21 cellular contexts compared by ENCODE assay signal in the genomic region with DNA sequence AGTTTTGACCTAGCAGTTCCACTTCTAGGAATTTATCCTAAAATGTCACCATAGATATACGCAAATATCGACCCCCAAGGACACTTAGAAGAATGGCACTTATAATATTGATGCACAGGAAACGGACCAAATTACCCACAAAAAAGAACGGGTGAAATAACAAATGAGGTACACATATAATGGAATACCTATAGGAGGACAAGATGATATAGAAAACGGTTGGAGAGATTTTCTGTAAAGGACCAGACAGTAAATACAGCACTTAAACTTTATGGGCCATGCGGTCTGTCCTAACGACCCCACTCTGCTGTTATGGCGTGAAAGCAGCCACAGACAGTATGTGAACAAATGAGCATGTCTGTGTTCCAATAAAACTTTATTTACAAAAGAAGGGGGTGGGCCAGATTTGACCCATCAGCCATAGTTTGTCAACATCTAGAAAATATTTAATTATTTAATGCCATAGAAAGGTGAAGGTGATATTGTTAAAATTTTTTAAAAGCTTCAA. TPM values are rescaled to one million over a fixed set of nuclear protein-coding genes. Genes with fewer than 3 reads are reported as not detected.
A peak's percentile ranks its signal among the peaks of the same experiment; 100 is the strongest.
DNase-seq lines count a peak whose midpoint lies in the region; ATAC-seq and TF ChIP-seq lines count a peak whose summit lies in the region.
"Had no signal": no experiment of that assay in that cellular context is flagged by ENCODE, and none has a peak within 500 bp of the region (broad histone marks: within the 10 kb centered on the region; RNA-seq: fewer than 3 reads in every experiment).

No MANE protein-coding gene starts in this region.

- peaks cover 55% of the 10 kb centered on the region for H3K4me1 Mint-ChIP-seq in activated CD8-positive, alpha-beta memory T cell treated with anti-CD3 and anti-CD28 coated beads, Interleukin-2, amount 10 ng/mL, durations not matched to agents 7 days and 5 days
- peaks cover 73% of the 10 kb centered on the region for H3K4me1 Mint-ChIP-seq in activated CD8-positive, alpha-beta T cell treated with anti-CD3 and anti-CD28 coated beads, Interleukin-2, amount 10 ng/mL, durations not matched to agents 7 days and 5 days (ENCODE audit: low read depth)
- H3K4me1 Mint-ChIP-seq in naive thymus-derived CD8-positive, alpha-beta T cell, result peaks cover 24 to 70% (median 57%) of the 10 kb centered on the region in 4 donors

- no peaks in the 10 kb centered on the region for H3K9me3 Mint-ChIP-seq in activated CD8-positive, alpha-beta memory T cell treated with anti-CD3 and anti-CD28 coated beads, Interleukin-2, amount 10 ng/mL, durations not matched to agents 7 days and 5 days (ENCODE audit: low read depth)
- H3K9me3 Mint-ChIP-seq in activated CD8-positive, alpha-beta T cell treated with anti-CD3 and anti-CD28 coated beads, Interleukin-2, amount 10 ng/mL, durations not matched to agents 7 days and 5 days (ENCODE audit: insufficient read depth), result no peaks in the 10 kb centered on the region
- H3K9me3 Mint-ChIP-seq in naive thymus-derived CD8-positive, alpha-beta T cell, result no peaks in the 10 kb centered on the region
- H3K9me3 Mint-ChIP-seq: neural progenitor cell had no signal

- peaks cover 35% of the 10 kb centered on the region for H3K36me3 Mint-ChIP-seq in activated CD8-positive, alpha-beta memory T cell treated with anti-CD3 and anti-CD28 coated beads, Interleukin-2, amount 10 ng/mL, durations not matched to agents 7 days and 5 days
- H3K36me3 Mint-ChIP-seq in activated CD8-positive, alpha-beta T cell treated with anti-CD3 and anti-CD28 coated beads, Interleukin-2, amount 10 ng/mL, durations not matched to agents 7 days and 5 days (ENCODE audit: low read depth), result peaks cover 21% of the 10 kb centered on the region
- no peaks in the 10 kb centered on the region for H3K36me3 Mint-ChIP-seq in naive thymus-derived CD8-positive, alpha-beta T cell
- H3K36me3 Mint-ChIP-seq: neural progenitor cell had no signal

- H3K4me1 ChIP-seq in gastroesophageal sphincter, result no peaks in the 10 kb centered on the region
- H3K4me1 ChIP-seq: SJCRH30 had no signal

- TF ChIP-seq CTCF in gastroesophageal sphincter (IDR thresholded peaks at IDR 0.05), result no peak

- H3K4me3 ChIP-seq in gastroesophageal sphincter, result no peak overlapping the region
- H3K4me3 ChIP-seq: neural progenitor cell, SJCRH30 had no signal

- CTCF ChIA-PET in activated CD8-positive, alpha-beta memory T cell treated with anti-CD3 and anti-CD28 coated beads, Interleukin-2, amount 10 ng/mL, durations not matched to agents 7 days and 5 days (lab: Charles Lee), result interaction anchor here (0.8 to 3.1 kb wide), 7 partner anchors 11 to 49 kb away, joined by 3 to 17 read pairs (median 6); partner anchors contain the start of gene UBASH3A
- CTCF ChIA-PET in activated CD8-positive, alpha-beta T cell treated with anti-CD3 and anti-CD28 coated beads, Interleukin-2, amount 10 ng/mL, durations not matched to agents 7 days and 5 days (lab: Charles Lee), result interaction anchor here (0.7 to 3.3 kb wide), 11 partner anchors 8 to 248 kb away, joined by 3 to 23 read pairs (median 5); partner anchors contain the start of gene UBASH3A

- no peaks in the 10 kb centered on the region for H3K9me3 ChIP-seq in gastroesophageal sphincter
- H3K9me3 ChIP-seq: SJCRH30 had no signal

- WGBS in gastroesophageal sphincter (ENCODE audit: low coverage in 1 of 2), 2 donors, result 48 to 63% methylated on average over 6 to 8 of the region's 8 CpGs

- ATAC-seq in activated CD8-positive, alpha-beta memory T cell treated with anti-CD3 and anti-CD28 coated beads, Interleukin-2, amount 10 ng/mL, durations not matched to agents 7 days and 5 days, result peak; percentile 16
- ATAC-seq in GM21619 (IDR thresholded peaks at IDR 0.05; ENCODE audit: unreplicated experiment) (peak; percentile 16), gastroesophageal sphincter (no peak)
- ATAC-seq in activated CD8-positive, alpha-beta T cell treated with anti-CD3 and anti-CD28 coated beads, Interleukin-2, amount 10 ng/mL, durations not matched to agents 7 days and 5 days, result peak; percentile 38
- peak; percentile 20 to 25 for ATAC-seq in naive thymus-derived CD8-positive, alpha-beta T cell

- H3K27ac ChIP-seq in substantia nigra (ENCODE audit: low read depth, low read length, poor library complexity, severe bottlenecking), result no peak overlapping the region
- H3K27ac ChIP-seq in gastroesophageal sphincter, result no peak overlapping the region
- H3K27ac ChIP-seq: neural progenitor cell, SJCRH30 had no signal

- DNase-seq in activated CD8-positive, alpha-beta memory T cell treated with anti-CD3 and anti-CD28 coated beads, Interleukin-2, amount 10 ng/mL, durations not matched to agents 7 days and 5 days, result no peak
- no peak for DNase-seq in activated CD8-positive, alpha-beta memory T cell treated with anti-CD3 and anti-CD28 coated beads, Interleukin-2, amount 50 U/mL, for 48 hours
- no peak for DNase-seq in activated CD8-positive, alpha-beta T cell treated with anti-CD3 and anti-CD28 coated beads, Interleukin-2, amount 10 ng/mL, durations not matched to agents 7 days and 5 days
- DNase-seq in naive thymus-derived CD8-positive, alpha-beta T cell, result no peak
- DNase-seq in substantia nigra (lab: John Stamatoyannopoulos, UW) (no peak), ureter (ENCODE audit: low spot score) (no peak)
- DNase-seq: activated CD8-positive, alpha-beta memory T cell treated with anti-CD3 and anti-CD28 coated beads for 24 hours; effector CD4-positive, alpha-beta T cell; GF-D8; HCEC 1CT; kidney; mesendoderm; NCI-H1694 treated with DMSO at 0.1 percent for 48 hours; NCI-H446; retina; SJCRH30 had no signal

- no peak for TF ChIP-seq EP300 in gastroesophageal sphincter (IDR thresholded peaks at IDR 0.05)

- H3K4me3 Mint-ChIP-seq in activated CD8-positive, alpha-beta memory T cell treated with anti-CD3 and anti-CD28 coated beads, Interleukin-2, amount 10 ng/mL, durations not matched to agents 7 days and 5 days, result peak overlapping the region; percentile 56
- H3K4me3 Mint-ChIP-seq in activated CD8-positive, alpha-beta T cell treated with anti-CD3 and anti-CD28 coated beads, Interleukin-2, amount 10 ng/mL, durations not matched to agents 7 days and 5 days, result peak overlapping the region; percentile 42
- H3K4me3 Mint-ChIP-seq in naive thymus-derived CD8-positive, alpha-beta T cell, result peak overlapping the region; percentile 47 to 75 (median 64)
- H3K4me3 Mint-ChIP-seq: neural progenitor cell had no signal

- H3K27me3 ChIP-seq in gastroesophageal sphincter, result peaks cover 55% of the 10 kb centered on the region
- H3K27me3 ChIP-seq: neural progenitor cell, SJCRH30 had no signal

- H3K27ac Mint-ChIP-seq in activated CD8-positive, alpha-beta memory T cell treated with anti-CD3 and anti-CD28 coated beads, Interleukin-2, amount 10 ng/mL, durations not matched to agents 7 days and 5 days, result peak overlapping the region; percentile 73
- H3K27ac Mint-ChIP-seq in activated CD8-positive, alpha-beta T cell treated with anti-CD3 and anti-CD28 coated beads, Interleukin-2, amount 10 ng/mL, durations not matched to agents 7 days and 5 days, result peak overlapping the region; percentile 74
- peak overlapping the region; percentile 40 to 89 (median 78) for H3K27ac Mint-ChIP-seq in naive thymus-derived CD8-positive, alpha-beta T cell
- H3K27ac Mint-ChIP-seq: neural progenitor cell had no signal

- POLR2A ChIA-PET in activated CD8-positive, alpha-beta T cell treated with anti-CD3 and anti-CD28 coated beads, Interleukin-2, amount 10 ng/mL, durations not matched to agents 7 days and 5 days (lab: Charles Lee), result interaction anchor here (0.6 to 3.6 kb wide), 10 partner anchors 10 to 119 kb away, joined by 3 to 52 read pairs (median 4); partner anchors contain the start of gene UBASH3A
- POLR2A ChIA-PET in naive thymus-derived CD8-positive, alpha-beta T cell (lab: Charles Lee), result interaction anchor here (0.6 to 3.1 kb wide), 7 partner anchors 10 to 1629 kb away, joined by 3 to 67 read pairs (median 7); partner anchors contain the start of gene UBASH3A

- H3K36me3 ChIP-seq in gastroesophageal sphincter, result no peaks in the 10 kb centered on the region
- H3K36me3 ChIP-seq: neural progenitor cell, SJCRH30 had no signal

- H3K27me3 Mint-ChIP-seq in activated CD8-positive, alpha-beta memory T cell treated with anti-CD3 and anti-CD28 coated beads, Interleukin-2, amount 10 ng/mL, durations not matched to agents 7 days and 5 days, result no peaks in the 10 kb centered on the region
- no peaks in the 10 kb centered on the region for H3K27me3 Mint-ChIP-seq in activated CD8-positive, alpha-beta T cell treated with anti-CD3 and anti-CD28 coated beads, Interleukin-2, amount 10 ng/mL, durations not matched to agents 7 days and 5 days (ENCODE audit: low read depth)
- no peaks in the 10 kb centered on the region for H3K27me3 Mint-ChIP-seq in naive thymus-derived CD8-positive, alpha-beta T cell

- TF ChIP-seq POLR2A in gastroesophageal sphincter (IDR thresholded peaks at IDR 0.05), result no peak

RNA-seq across cellular contexts. Expression of gene TMPRSS3, which starts 2.4 kb away (rescaled TPM):
- total RNA-seq in activated CD8-positive, alpha-beta memory T cell treated with anti-CD3 and anti-CD28 coated beads, Interleukin-2, amount 10 ng/mL, durations not matched to agents 7 days and 5 days, result 10 to 100 TPM; 22.3 to 27.4 TPM
- total RNA-seq in activated CD8-positive, alpha-beta T cell treated with anti-CD3 and anti-CD28 coated beads, Interleukin-2, amount 10 ng/mL, durations not matched to agents 7 days and 5 days, result 10 to 100 TPM in 1 of 2 experiments, 1 to 10 TPM in 1; 9.9 to 10.1 TPM
- total RNA-seq in naive thymus-derived CD8-positive, alpha-beta T cell, result 1 to 10 TPM; 2.2 to 2.9 TPM
- 1 to 10 TPM in 1 of 3 donors, under 1 TPM in 1, not detected in 1; 0.89 to 1.4 TPM for polyA plus RNA-seq in naive thymus-derived CD8-positive, alpha-beta T cell
- total RNA-seq in gastroesophageal sphincter (under 1 TPM in 1 of 4 donors, not detected in 3; 0.52 TPM), ureter (1.7 TPM)
- total RNA-seq: cardiac septum, SJCRH30 had no signal

RNA-seq across cellular contexts. Expression of gene UBASH3A, which starts 10.2 kb away (rescaled TPM):
- 10 to 100 TPM; 75.3 to 89.5 TPM for total RNA-seq in activated CD8-positive, alpha-beta memory T cell treated with anti-CD3 and anti-CD28 coated beads, Interleukin-2, amount 10 ng/mL, durations not matched to agents 7 days and 5 days
- total RNA-seq in activated CD8-positive, alpha-beta T cell treated with anti-CD3 and anti-CD28 coated beads, Interleukin-2, amount 10 ng/mL, durations not matched to agents 7 days and 5 days, result 10 to 100 TPM; 68.7 to 74.0 TPM
- 10 to 100 TPM; 91.6 to 99.6 TPM for total RNA-seq in naive thymus-derived CD8-positive, alpha-beta T cell
- 10 to 100 TPM; 32.8 to 75.3 (median 53.9) TPM for polyA plus RNA-seq in naive thymus-derived CD8-positive, alpha-beta T cell
- total RNA-seq in gastroesophageal sphincter (under 1 TPM in 1 of 4 donors, not detected in 3; 0.40 TPM), ureter (1.4 TPM)
- total RNA-seq: cardiac septum, MCF 10A, SJCRH30 had no signal

RNA-seq across cellular contexts. Expression of gene TFF1, which starts 27.2 kb away (rescaled TPM):
- not detected for total RNA-seq in activated CD8-positive, alpha-beta memory T cell treated with anti-CD3 and anti-CD28 coated beads, Interleukin-2, amount 10 ng/mL, durations not matched to agents 7 days and 5 days
- total RNA-seq in activated CD8-positive, alpha-beta T cell treated with anti-CD3 and anti-CD28 coated beads, Interleukin-2, amount 10 ng/mL, durations not matched to agents 7 days and 5 days, result not detected
- not detected for total RNA-seq in naive thymus-derived CD8-positive, alpha-beta T cell
- polyA plus RNA-seq in naive thymus-derived CD8-positive, alpha-beta T cell, result not detected
- total RNA-seq in gastroesophageal sphincter, result not detected
- total RNA-seq in ureter, result 2.6 TPM
- total RNA-seq: cardiac septum, kidney, MCF 10A, SJCRH30 had no signal

RNA-seq across cellular contexts. Expression of gene TFF2, which starts 42.7 kb away (rescaled TPM):
- total RNA-seq in activated CD8-positive, alpha-beta memory T cell treated with anti-CD3 and anti-CD28 coated beads, Interleukin-2, amount 10 ng/mL, durations not matched to agents 7 days and 5 days, result not detected
- not detected for total RNA-seq in activated CD8-positive, alpha-beta T cell treated with anti-CD3 and anti-CD28 coated beads, Interleukin-2, amount 10 ng/mL, durations not matched to agents 7 days and 5 days
- not detected for total RNA-seq in naive thymus-derived CD8-positive, alpha-beta T cell
- polyA plus RNA-seq in naive thymus-derived CD8-positive, alpha-beta T cell, result not detected
- total RNA-seq in gastroesophageal sphincter, result not detected
- not detected for total RNA-seq in ureter
- total RNA-seq: cardiac septum, kidney, MCF 10A, SJCRH30 had no signal

Comparison
In these comparisons a context has a peak if more than half of its experiments do, and no peak if none do; other contexts are left out.
1. RNA of gene UBASH3A, which starts 10.2 kb away (total RNA-seq): 91.6 to 99.6 TPM in naive thymus-derived CD8-positive, alpha-beta T cell, 75.3 to 89.5 TPM in activated CD8-positive, alpha-beta memory T cell treated with anti-CD3 and anti-CD28 coated beads, Interleukin-2, amount 10 ng/mL, durations not matched to agents 7 days and 5 days and 68.7 to 74.0 TPM in activated CD8-positive, alpha-beta T cell treated with anti-CD3 and anti-CD28 coated beads, Interleukin-2, amount 10 ng/mL, durations not matched to agents 7 days and 5 days; 1.4 TPM in ureter (single experiment) and 0.40 TPM in gastroesophageal sphincter; every median in the first group is over 10 times any median in the second.
2. Peak in every context shown above with its lines, with median percentiles within 50 percentile points of each other: H3K27ac Mint-ChIP-seq and H3K4me3 Mint-ChIP-seq.